In genomic region chr5:169164481-169164925, GRCh38 we compare ENCODE assay signal across 10 cellular contexts.
A peak's percentile ranks its signal among the peaks of the same experiment; 100 is the strongest.
DNase-seq lines count a peak whose midpoint lies in the region; ATAC-seq and TF ChIP-seq lines count a peak whose summit lies in the region.
"Had no signal": no experiment of that assay in that cellular context is flagged by ENCODE, and none has a peak within 500 bp of the region (broad histone marks: within the 10 kb centered on the region; RNA-seq: fewer than 3 reads in every experiment).

No MANE protein-coding gene starts in this region.

- WGBS in esophagus muscularis mucosa: 47% methylated on average over 5 of the region's 6 CpGs

- no peaks in the 10 kb centered on the region for H3K36me3 ChIP-seq in esophagus muscularis mucosa

- BruUV-seq in Calu3 (replicated peaks; lab: Mats Ljungman, UMichigan): no TSS peak

- H3K27me3 ChIP-seq in esophagus muscularis mucosa: no peaks in the 10 kb centered on the region

- TF ChIP-seq EP300 in esophagus muscularis mucosa (IDR thresholded peaks at IDR 0.05): no peak

- intact Hi-C loops in Calu3 (cut with micrococcal nuclease; ENCODE audit: unreplicated experiment): no loop called here
- intact Hi-C loops in esophagus muscularis mucosa (cut with DNase I): no loop called here

- H3K27ac Mint-ChIP-seq in nephron: peak overlapping the region; percentile 49 to 70 (median 50)
- no peak overlapping the region for H3K27ac Mint-ChIP-seq in stimulated activated naive CD8-positive, alpha-beta T cell treated with anti-CD3 and anti-CD28 coated beads, Interleukin-15, amount 100 ng/mL, for 72 hours
- no peak overlapping the region for H3K27ac Mint-ChIP-seq in Calu3 (ENCODE audit: unreplicated experiment)

- TF ChIP-seq POLR2A in esophagus muscularis mucosa (IDR thresholded peaks at IDR 0.05; ENCODE audit: low read depth): no peak

- no peak overlapping the region for H3K4me3 ChIP-seq in esophagus muscularis mucosa

- ATAC-seq in stimulated activated naive CD8-positive, alpha-beta T cell treated with anti-CD3 and anti-CD28 coated beads, Interleukin-15, amount 100 ng/mL, for 72 hours: no peak
- no peak for ATAC-seq in GM18517 (IDR thresholded peaks at IDR 0.05; ENCODE audit: unreplicated experiment)

- no peaks in the 10 kb centered on the region for H3K9me3 ChIP-seq in esophagus muscularis mucosa

- H3K4me3 Mint-ChIP-seq in nephron (no peak overlapping the region), Calu3 (ENCODE audit: low read depth, unreplicated experiment) (no peak overlapping the region)
- no peak overlapping the region for H3K4me3 Mint-ChIP-seq in stimulated activated naive CD8-positive, alpha-beta T cell treated with anti-CD3 and anti-CD28 coated beads, Interleukin-15, amount 100 ng/mL, for 72 hours

- peaks cover 14 to 51% (median 41%) of the 10 kb centered on the region in 4 donors for H3K4me1 ChIP-seq in esophagus muscularis mucosa

- H3K4me1 Mint-ChIP-seq in nephron (peaks cover 70% of the 10 kb centered on the region), Calu3 (ENCODE audit: low read depth, unreplicated experiment) (no peaks in the 10 kb centered on the region)
- H3K4me1 Mint-ChIP-seq in stimulated activated naive CD8-positive, alpha-beta T cell treated with anti-CD3 and anti-CD28 coated beads, Interleukin-15, amount 100 ng/mL, for 72 hours: no peaks in the 10 kb centered on the region

- peaks cover 18% of the 10 kb centered on the region for H3K9me3 Mint-ChIP-seq in nephron
- H3K9me3 Mint-ChIP-seq in stimulated activated naive CD8-positive, alpha-beta T cell treated with anti-CD3 and anti-CD28 coated beads, Interleukin-15, amount 100 ng/mL, for 72 hours: no peaks in the 10 kb centered on the region
- no peaks in the 10 kb centered on the region for H3K9me3 Mint-ChIP-seq in Calu3 (ENCODE audit: low read depth, unreplicated experiment)

- H3K27ac ChIP-seq in RWPE1 (peak overlapping the region; percentile 89), esophagus muscularis mucosa (replicated peaks in 1 of 4) (peak overlapping the region in 2 of 4 donors; percentile 22 to 34)
- H3K27ac ChIP-seq: C4-2B had no signal

- TF ChIP-seq CTCF in RWPE1 (conservative IDR thresholded peaks at IDR 0.05; ENCODE audit: low read depth): no peak
- TF ChIP-seq CTCF in nephron (IDR thresholded peaks at IDR 0.05; ENCODE audit: unreplicated experiment in 3 of 3): no peak
- no peak for TF ChIP-seq CTCF in Calu3 (IDR thresholded peaks at IDR 0.05; ENCODE audit: unreplicated experiment)
- no peak for TF ChIP-seq CTCF in esophagus muscularis mucosa (IDR thresholded peaks at IDR 0.05)

- POLR2A ChIA-PET in RWPE1 (lab: Yijun Ruan, JAX; ENCODE audit: low non-redundant PET): no interaction called here

- H3K27me3 Mint-ChIP-seq in nephron (ENCODE audit: low read depth) (no peaks in the 10 kb centered on the region), Calu3 (ENCODE audit: unreplicated experiment) (no peaks in the 10 kb centered on the region)
- H3K27me3 Mint-ChIP-seq in stimulated activated naive CD8-positive, alpha-beta T cell treated with anti-CD3 and anti-CD28 coated beads, Interleukin-15, amount 100 ng/mL, for 72 hours: peaks cover 8% of the 10 kb centered on the region

- H3K36me3 Mint-ChIP-seq in nephron (ENCODE audit: low read depth) (peaks cover 19% of the 10 kb centered on the region), Calu3 (ENCODE audit: insufficient read depth, unreplicated experiment) (no peaks in the 10 kb centered on the region)

- DNase-seq in COLO829 (ENCODE audit: low spot score) (peak; percentile 46), RWPE1 (ENCODE audit: low spot score) (peak; percentile 98), epidermal melanocyte (ENCODE audit: insufficient read length, low spot score) (peak; percentile 28), Calu3 (no peak), esophagus muscularis mucosa (ENCODE audit: extremely low spot score) (no peak)
- DNase-seq in stimulated activated naive CD8-positive, alpha-beta T cell treated with anti-CD3 and anti-CD28 coated beads, Interleukin-15, amount 100 ng/mL, for 72 hours: no peak
- DNase-seq: stimulated activated CD4-positive, alpha-beta T cell treated with anti-CD3 and anti-CD28 coated beads, Interleukin-4, amount 100 ng/mL, for 24 hours had no signal

- CTCF ChIA-PET in RWPE1 (lab: Yijun Ruan, JAX): interaction anchor here (0.5 to 1.2 kb wide), 6 partner anchors 24 to 346 kb away, joined by 3 to 7 read pairs (median 5); partner anchors contain the start of gene SLIT3
- CTCF ChIA-PET in Calu3 (lab: Charles Lee): no interaction called here

Comparison
In these comparisons a context has a peak if more than half of its experiments do, and no peak if none do; other contexts are left out.
1. DNase-seq: peak in COLO829 (single experiment), RWPE1 (single experiment) and epidermal melanocyte (single experiment); none in stimulated activated naive CD8-positive, alpha-beta T cell treated with anti-CD3 and anti-CD28 coated beads, Interleukin-15, amount 100 ng/mL, for 72 hours (0 of 2), Calu3 (single experiment) and esophagus muscularis mucosa (single experiment).
2. H3K27ac Mint-ChIP-seq: peak in nephron (3 of 3); none in stimulated activated naive CD8-positive, alpha-beta T cell treated with anti-CD3 and anti-CD28 coated beads, Interleukin-15, amount 100 ng/mL, for 72 hours (0 of 2) and Calu3 (single experiment).